1 cellular context compared by ENCODE assay signal in the genomic region with DNA sequence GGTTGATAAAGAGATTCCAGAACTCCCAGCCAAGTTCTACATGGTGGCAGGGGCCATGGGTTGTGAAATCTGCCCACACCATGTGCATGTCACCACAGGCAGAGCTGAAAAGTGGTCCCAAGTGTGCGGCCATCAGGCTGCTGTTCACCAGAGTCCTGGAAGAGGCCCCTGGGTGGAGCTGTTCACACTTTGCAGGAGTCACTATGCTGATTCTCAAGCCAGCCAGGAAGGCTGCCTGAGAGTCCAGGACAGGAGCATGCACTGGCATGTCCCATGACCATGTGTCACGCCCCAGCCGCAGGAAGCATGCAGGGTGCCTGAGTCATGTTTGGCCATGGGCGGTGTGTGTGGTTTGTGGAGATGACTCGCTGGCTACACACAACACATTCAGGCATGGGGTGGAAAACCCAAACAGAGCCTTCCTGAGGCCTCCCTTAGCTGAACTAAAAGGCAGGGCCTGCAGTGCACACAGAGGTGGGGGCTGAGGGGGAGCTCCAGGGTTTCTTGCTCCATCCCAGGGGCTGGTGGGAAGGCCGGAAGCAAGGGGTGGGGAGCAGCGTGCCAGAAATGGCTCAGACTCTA.
A peak's percentile ranks its signal among the peaks of the same experiment; 100 is the strongest.
TF ChIP-seq lines count a peak whose summit lies in the region.

No MANE protein-coding gene starts in this region.

TF ChIP-seq in HepG2, 621 proteins besides CTCF, POLR2A, EP300 and RAD21 (continued from another document and continues in another):
- TF ChIP-seq MAFK (conservative IDR thresholded peaks at IDR 0.05 in 1 of 2, IDR thresholded peaks at IDR 0.05 in 1 of 2; ENCODE audit: low read length in 2 of 2) (no peak), FOXA3 (CRISPR knock-in tag; IDR thresholded peaks at IDR 0.05) (peak; percentile 45; the same call in 1 of the 2 replicates), NFIB (CRISPR knock-in tag; IDR thresholded peaks at IDR 0.05; ENCODE audit: borderline replicate concordance) (no peak), TCF12 (IDR thresholded peaks at IDR 0.05) (no peak), TCF12 (CRISPR knock-in tag; IDR thresholded peaks at IDR 0.05) (no peak), YEATS4 (CRISPR knock-in tag; IDR thresholded peaks at IDR 0.05; ENCODE audit: borderline replicate concordance) (no peak), ZNF230 (CRISPR knock-in tag; IDR thresholded peaks at IDR 0.05) (no peak), RXRB (CRISPR knock-in tag; IDR thresholded peaks at IDR 0.05; ENCODE audit: borderline replicate concordance) (no peak), XRCC5 (optimal IDR thresholded peaks at IDR 0.05; ENCODE audit: low read length) (peak; percentile 50), RFX5 (IDR thresholded peaks at IDR 0.05; ENCODE audit: low read depth, low read length) (no peak), ZNF121 (CRISPR knock-in tag; IDR thresholded peaks at IDR 0.05) (no peak), SRSF9 (IDR thresholded peaks at IDR 0.05; ENCODE audit: borderline replicate concordance, insufficient read depth, low read depth, low read length, poor library complexity, severe bottlenecking) (no peak), ZNF552 (CRISPR knock-in tag; IDR thresholded peaks at IDR 0.05; ENCODE audit: borderline replicate concordance) (no peak), ZNF256 (CRISPR knock-in tag; conservative IDR thresholded peaks at IDR 0.05) (no peak), GABPA (IDR thresholded peaks at IDR 0.05; ENCODE audit: low read depth, low read length) (no peak), GABPA (CRISPR knock-in tag; IDR thresholded peaks at IDR 0.05; ENCODE audit: low read depth) (no peak), ZMYM4 (CRISPR knock-in tag; IDR thresholded peaks at IDR 0.05) (no peak), ELF3 (CRISPR knock-in tag; IDR thresholded peaks at IDR 0.05) (peak; percentile 19; the same call in 1 of the 2 replicates), ZNF672 (CRISPR knock-in tag; IDR thresholded peaks at IDR 0.05) (no peak), AGO2 (optimal IDR thresholded peaks at IDR 0.05; ENCODE audit: low read depth, low read length) (no peak), MXD4 (CRISPR knock-in tag; IDR thresholded peaks at IDR 0.05) (no peak), PRMT3 (CRISPR knock-in tag; IDR thresholded peaks at IDR 0.05; ENCODE audit: borderline replicate concordance, low read depth) (no peak), CENPT (CRISPR knock-in tag; IDR thresholded peaks at IDR 0.05; ENCODE audit: low read depth) (no peak), TBX3 (IDR thresholded peaks at IDR 0.05; ENCODE audit: borderline replicate concordance) (0 out of 2 replicates have a peak, but pooled peaks have one; percentile 8), ZFP62 (CRISPR knock-in tag; IDR thresholded peaks at IDR 0.05) (no peak), FOSL2 (CRISPR knock-in tag; IDR thresholded peaks at IDR 0.05) (peak; percentile 96), ERF (CRISPR knock-in tag; IDR thresholded peaks at IDR 0.05) (no peak)
- TF ChIP-seq, protein P1, sequence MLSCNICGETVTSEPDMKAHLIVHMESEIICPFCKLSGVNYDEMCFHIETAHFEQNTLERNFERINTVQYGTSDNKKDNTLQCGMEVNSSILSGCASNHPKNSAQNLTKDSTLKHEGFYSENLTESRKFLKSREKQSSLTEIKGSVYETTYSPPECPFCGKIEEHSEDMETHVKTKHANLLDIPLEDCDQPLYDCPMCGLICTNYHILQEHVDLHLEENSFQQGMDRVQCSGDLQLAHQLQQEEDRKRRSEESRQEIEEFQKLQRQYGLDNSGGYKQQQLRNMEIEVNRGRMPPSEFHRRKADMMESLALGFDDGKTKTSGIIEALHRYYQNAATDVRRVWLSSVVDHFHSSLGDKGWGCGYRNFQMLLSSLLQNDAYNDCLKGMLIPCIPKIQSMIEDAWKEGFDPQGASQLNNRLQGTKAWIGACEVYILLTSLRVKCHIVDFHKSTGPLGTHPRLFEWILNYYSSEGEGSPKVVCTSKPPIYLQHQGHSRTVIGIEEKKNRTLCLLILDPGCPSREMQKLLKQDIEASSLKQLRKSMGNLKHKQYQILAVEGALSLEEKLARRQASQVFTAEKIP (CRISPR knock-in tag; IDR thresholded peaks at IDR 0.05; ENCODE audit: borderline replicate concordance): no peak
- TF ChIP-seq, protein P2, sequence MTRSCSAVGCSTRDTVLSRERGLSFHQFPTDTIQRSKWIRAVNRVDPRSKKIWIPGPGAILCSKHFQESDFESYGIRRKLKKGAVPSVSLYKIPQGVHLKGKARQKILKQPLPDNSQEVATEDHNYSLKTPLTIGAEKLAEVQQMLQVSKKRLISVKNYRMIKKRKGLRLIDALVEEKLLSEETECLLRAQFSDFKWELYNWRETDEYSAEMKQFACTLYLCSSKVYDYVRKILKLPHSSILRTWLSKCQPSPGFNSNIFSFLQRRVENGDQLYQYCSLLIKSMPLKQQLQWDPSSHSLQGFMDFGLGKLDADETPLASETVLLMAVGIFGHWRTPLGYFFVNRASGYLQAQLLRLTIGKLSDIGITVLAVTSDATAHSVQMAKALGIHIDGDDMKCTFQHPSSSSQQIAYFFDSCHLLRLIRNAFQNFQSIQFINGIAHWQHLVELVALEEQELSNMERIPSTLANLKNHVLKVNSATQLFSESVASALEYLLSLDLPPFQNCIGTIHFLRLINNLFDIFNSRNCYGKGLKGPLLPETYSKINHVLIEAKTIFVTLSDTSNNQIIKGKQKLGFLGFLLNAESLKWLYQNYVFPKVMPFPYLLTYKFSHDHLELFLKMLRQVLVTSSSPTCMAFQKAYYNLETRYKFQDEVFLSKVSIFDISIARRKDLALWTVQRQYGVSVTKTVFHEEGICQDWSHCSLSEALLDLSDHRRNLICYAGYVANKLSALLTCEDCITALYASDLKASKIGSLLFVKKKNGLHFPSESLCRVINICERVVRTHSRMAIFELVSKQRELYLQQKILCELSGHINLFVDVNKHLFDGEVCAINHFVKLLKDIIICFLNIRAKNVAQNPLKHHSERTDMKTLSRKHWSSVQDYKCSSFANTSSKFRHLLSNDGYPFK (CRISPR knock-in tag; IDR thresholded peaks at IDR 0.05; ENCODE audit: borderline replicate concordance): no peak
- TF ChIP-seq, protein P3, sequence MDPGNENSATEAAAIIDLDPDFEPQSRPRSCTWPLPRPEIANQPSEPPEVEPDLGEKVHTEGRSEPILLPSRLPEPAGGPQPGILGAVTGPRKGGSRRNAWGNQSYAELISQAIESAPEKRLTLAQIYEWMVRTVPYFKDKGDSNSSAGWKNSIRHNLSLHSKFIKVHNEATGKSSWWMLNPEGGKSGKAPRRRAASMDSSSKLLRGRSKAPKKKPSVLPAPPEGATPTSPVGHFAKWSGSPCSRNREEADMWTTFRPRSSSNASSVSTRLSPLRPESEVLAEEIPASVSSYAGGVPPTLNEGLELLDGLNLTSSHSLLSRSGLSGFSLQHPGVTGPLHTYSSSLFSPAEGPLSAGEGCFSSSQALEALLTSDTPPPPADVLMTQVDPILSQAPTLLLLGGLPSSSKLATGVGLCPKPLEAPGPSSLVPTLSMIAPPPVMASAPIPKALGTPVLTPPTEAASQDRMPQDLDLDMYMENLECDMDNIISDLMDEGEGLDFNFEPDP (CRISPR knock-in tag; conservative IDR thresholded peaks at IDR 0.05): no peak
- TF ChIP-seq, protein P4, sequence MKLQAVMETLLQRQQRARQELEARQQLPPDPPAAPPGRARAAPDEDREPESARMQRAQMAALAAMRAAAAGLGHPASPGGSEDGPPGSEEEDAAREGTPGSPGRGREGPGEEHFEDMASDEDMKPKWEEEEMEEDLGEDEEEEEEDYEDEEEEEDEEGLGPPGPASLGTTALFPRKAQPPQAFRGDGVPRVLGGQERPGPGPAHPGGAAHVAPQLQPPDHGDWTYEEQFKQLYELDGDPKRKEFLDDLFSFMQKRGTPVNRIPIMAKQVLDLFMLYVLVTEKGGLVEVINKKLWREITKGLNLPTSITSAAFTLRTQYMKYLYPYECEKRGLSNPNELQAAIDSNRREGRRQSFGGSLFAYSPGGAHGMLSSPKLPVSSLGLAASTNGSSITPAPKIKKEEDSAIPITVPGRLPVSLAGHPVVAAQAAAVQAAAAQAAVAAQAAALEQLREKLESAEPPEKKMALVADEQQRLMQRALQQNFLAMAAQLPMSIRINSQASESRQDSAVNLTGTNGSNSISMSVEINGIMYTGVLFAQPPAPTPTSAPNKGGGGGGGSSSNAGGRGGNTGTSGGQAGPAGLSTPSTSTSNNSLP (IDR thresholded peaks at IDR 0.05; ENCODE audit: low read depth, low read length): no peak
- TF ChIP-seq, protein P5, sequence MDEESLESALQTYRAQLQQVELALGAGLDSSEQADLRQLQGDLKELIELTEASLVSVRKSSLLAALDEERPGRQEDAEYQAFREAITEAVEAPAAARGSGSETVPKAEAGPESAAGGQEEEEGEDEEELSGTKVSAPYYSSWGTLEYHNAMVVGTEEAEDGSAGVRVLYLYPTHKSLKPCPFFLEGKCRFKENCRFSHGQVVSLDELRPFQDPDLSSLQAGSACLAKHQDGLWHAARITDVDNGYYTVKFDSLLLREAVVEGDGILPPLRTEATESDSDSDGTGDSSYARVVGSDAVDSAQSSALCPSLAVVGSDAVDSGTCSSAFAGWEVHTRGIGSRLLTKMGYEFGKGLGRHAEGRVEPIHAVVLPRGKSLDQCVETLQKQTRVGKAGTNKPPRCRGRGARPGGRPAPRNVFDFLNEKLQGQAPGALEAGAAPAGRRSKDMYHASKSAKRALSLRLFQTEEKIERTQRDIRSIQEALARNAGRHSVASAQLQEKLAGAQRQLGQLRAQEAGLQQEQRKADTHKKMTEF (CRISPR knock-in tag; IDR thresholded peaks at IDR 0.05): 0 out of 2 replicates have a peak, but pooled peaks have one; percentile 30
- TF ChIP-seq, protein P6, sequence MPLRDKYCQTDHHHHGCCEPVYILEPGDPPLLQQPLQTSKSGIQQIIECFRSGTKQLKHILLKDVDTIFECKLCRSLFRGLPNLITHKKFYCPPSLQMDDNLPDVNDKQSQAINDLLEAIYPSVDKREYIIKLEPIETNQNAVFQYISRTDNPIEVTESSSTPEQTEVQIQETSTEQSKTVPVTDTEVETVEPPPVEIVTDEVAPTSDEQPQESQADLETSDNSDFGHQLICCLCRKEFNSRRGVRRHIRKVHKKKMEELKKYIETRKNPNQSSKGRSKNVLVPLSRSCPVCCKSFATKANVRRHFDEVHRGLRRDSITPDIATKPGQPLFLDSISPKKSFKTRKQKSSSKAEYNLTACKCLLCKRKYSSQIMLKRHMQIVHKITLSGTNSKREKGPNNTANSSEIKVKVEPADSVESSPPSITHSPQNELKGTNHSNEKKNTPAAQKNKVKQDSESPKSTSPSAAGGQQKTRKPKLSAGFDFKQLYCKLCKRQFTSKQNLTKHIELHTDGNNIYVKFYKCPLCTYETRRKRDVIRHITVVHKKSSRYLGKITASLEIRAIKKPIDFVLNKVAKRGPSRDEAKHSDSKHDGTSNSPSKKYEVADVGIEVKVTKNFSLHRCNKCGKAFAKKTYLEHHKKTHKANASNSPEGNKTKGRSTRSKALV (CRISPR knock-in tag; IDR thresholded peaks at IDR 0.05): no peak
- TF ChIP-seq, protein P7, sequence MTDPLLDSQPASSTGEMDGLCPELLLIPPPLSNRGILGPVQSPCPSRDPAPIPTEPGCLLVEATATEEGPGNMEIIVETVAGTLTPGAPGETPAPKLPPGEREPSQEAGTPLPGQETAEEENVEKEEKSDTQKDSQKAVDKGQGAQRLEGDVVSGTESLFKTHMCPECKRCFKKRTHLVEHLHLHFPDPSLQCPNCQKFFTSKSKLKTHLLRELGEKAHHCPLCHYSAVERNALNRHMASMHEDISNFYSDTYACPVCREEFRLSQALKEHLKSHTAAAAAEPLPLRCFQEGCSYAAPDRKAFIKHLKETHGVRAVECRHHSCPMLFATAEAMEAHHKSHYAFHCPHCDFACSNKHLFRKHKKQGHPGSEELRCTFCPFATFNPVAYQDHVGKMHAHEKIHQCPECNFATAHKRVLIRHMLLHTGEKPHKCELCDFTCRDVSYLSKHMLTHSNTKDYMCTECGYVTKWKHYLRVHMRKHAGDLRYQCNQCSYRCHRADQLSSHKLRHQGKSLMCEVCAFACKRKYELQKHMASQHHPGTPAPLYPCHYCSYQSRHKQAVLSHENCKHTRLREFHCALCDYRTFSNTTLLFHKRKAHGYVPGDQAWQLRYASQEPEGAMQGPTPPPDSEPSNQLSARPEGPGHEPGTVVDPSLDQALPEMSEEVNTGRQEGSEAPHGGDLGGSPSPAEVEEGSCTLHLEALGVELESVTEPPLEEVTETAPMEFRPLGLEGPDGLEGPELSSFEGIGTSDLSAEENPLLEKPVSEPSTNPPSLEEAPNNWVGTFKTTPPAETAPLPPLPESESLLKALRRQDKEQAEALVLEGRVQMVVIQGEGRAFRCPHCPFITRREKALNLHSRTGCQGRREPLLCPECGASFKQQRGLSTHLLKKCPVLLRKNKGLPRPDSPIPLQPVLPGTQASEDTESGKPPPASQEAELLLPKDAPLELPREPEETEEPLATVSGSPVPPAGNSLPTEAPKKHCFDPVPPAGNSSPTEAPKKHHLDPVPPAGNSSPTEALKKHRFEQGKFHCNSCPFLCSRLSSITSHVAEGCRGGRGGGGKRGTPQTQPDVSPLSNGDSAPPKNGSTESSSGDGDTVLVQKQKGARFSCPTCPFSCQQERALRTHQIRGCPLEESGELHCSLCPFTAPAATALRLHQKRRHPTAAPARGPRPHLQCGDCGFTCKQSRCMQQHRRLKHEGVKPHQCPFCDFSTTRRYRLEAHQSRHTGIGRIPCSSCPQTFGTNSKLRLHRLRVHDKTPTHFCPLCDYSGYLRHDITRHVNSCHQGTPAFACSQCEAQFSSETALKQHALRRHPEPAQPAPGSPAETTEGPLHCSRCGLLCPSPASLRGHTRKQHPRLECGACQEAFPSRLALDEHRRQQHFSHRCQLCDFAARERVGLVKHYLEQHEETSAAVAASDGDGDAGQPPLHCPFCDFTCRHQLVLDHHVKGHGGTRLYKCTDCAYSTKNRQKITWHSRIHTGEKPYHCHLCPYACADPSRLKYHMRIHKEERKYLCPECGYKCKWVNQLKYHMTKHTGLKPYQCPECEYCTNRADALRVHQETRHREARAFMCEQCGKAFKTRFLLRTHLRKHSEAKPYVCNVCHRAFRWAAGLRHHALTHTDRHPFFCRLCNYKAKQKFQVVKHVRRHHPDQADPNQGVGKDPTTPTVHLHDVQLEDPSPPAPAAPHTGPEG (CRISPR knock-in tag; IDR thresholded peaks at IDR 0.05): no peak
- TF ChIP-seq, protein P8, sequence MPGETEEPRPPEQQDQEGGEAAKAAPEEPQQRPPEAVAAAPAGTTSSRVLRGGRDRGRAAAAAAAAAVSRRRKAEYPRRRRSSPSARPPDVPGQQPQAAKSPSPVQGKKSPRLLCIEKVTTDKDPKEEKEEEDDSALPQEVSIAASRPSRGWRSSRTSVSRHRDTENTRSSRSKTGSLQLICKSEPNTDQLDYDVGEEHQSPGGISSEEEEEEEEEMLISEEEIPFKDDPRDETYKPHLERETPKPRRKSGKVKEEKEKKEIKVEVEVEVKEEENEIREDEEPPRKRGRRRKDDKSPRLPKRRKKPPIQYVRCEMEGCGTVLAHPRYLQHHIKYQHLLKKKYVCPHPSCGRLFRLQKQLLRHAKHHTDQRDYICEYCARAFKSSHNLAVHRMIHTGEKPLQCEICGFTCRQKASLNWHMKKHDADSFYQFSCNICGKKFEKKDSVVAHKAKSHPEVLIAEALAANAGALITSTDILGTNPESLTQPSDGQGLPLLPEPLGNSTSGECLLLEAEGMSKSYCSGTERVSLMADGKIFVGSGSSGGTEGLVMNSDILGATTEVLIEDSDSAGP (CRISPR knock-in tag; IDR thresholded peaks at IDR 0.05; ENCODE audit: borderline replicate concordance): 0 out of 2 replicates have a peak, but pooled peaks have one; percentile 17
- TF ChIP-seq, protein P9, sequence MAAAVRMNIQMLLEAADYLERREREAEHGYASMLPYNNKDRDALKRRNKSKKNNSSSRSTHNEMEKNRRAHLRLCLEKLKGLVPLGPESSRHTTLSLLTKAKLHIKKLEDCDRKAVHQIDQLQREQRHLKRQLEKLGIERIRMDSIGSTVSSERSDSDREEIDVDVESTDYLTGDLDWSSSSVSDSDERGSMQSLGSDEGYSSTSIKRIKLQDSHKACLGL (CRISPR knock-in tag; IDR thresholded peaks at IDR 0.05): no peak
